18 cellular contexts compared by ENCODE assay signal in genomic region chr3:185950720-185951119, GRCh38.
"Had no signal": no experiment of that assay in that cellular context is flagged by ENCODE, and none has a peak within 500 bp of the region (broad histone marks: within the 10 kb centered on the region; RNA-seq: fewer than 3 reads in every experiment).

No MANE protein-coding gene starts in this region.

- H3K9me3 Mint-ChIP-seq: activated CD4-positive, alpha-beta T cell treated with anti-CD3 and anti-CD28 coated beads, Interleukin-2, amount 10 ng/mL, durations not matched to agents 24 days and 14 days; activated naive CD8-positive, alpha-beta T cell treated with anti-CD3 and anti-CD28 coated beads, Interleukin-2, amount 10 ng/mL, durations not matched to agents 7 days and 5 days; central memory CD8-positive, alpha-beta T cell; naive thymus-derived CD8-positive, alpha-beta T cell; stimulated activated effector memory CD8-positive, alpha-beta T cell treated with anti-CD3 and anti-CD28 coated beads, Interleukin-12 subunit alpha, Interleukin-12 subunit beta, amount 100 ng/mL, for 72 hours; T-helper 2 cell treated with Interferon-gamma antibody and Interleukin-4, amounts not matched to agents 5 μg/mL and 100 μg/mL, for 36 hours had no signal

- H3K4me3 ChIP-seq: sigmoid colon, thyroid gland, uterus had no signal

- H3K79me2 ChIP-seq: parathyroid adenoma had no signal

- H3K27ac ChIP-seq: parathyroid adenoma, sigmoid colon, thyroid gland, uterus had no signal

- H3K9ac ChIP-seq: parathyroid adenoma had no signal

- DNase-seq: activated CD4-positive, alpha-beta T cell treated with anti-CD3 and anti-CD28 coated beads, Interleukin-2, amount 10 ng/mL, durations not matched to agents 24 days and 14 days; activated CD4-positive, CD25-positive, alpha-beta regulatory T cell; activated CD8-positive, alpha-beta memory T cell treated with anti-CD3 and anti-CD28 coated beads, Interleukin-2, amount 50 U/mL, for 4 hours; activated CD8-positive, alpha-beta T cell treated with anti-CD3 and anti-CD28 coated beads, Interleukin-2, amount 10 ng/mL, durations not matched to agents 7 days and 5 days; activated naive CD8-positive, alpha-beta T cell treated with anti-CD3 and anti-CD28 coated beads, Interleukin-2, amount 10 ng/mL, durations not matched to agents 7 days and 5 days; cortex of kidney; effector CD4-positive, alpha-beta T cell; naive thymus-derived CD8-positive, alpha-beta T cell; sigmoid colon; stimulated activated CD4-positive, alpha-beta T cell treated with anti-CD3 and anti-CD28 coated beads, Interleukin-12 subunit alpha, Interleukin-12 subunit beta, amount 100 ng/mL, for 4 hours; thyroid gland; uterus had no signal

- ATAC-seq: activated CD8-positive, alpha-beta T cell treated with anti-CD3 and anti-CD28 coated beads, Interleukin-2, amount 10 ng/mL, durations not matched to agents 7 days and 5 days; left lobe of liver; naive thymus-derived CD8-positive, alpha-beta T cell; stimulated activated effector memory CD8-positive, alpha-beta T cell treated with anti-CD3 and anti-CD28 coated beads, Interleukin-12 subunit alpha, Interleukin-12 subunit beta, amount 100 ng/mL, for 72 hours had no signal

- H3K4me1 Mint-ChIP-seq: activated CD4-positive, alpha-beta T cell treated with anti-CD3 and anti-CD28 coated beads, Interleukin-2, amount 10 ng/mL, durations not matched to agents 24 days and 14 days; activated naive CD8-positive, alpha-beta T cell treated with anti-CD3 and anti-CD28 coated beads, Interleukin-2, amount 10 ng/mL, durations not matched to agents 7 days and 5 days; brain; central memory CD8-positive, alpha-beta T cell; naive thymus-derived CD8-positive, alpha-beta T cell; stimulated activated effector memory CD8-positive, alpha-beta T cell treated with anti-CD3 and anti-CD28 coated beads, Interleukin-12 subunit alpha, Interleukin-12 subunit beta, amount 100 ng/mL, for 72 hours had no signal

- H2AFZ ChIP-seq: parathyroid adenoma had no signal

- H3K27me3 ChIP-seq: thyroid gland, uterus had no signal

- H3K36me3 Mint-ChIP-seq: activated naive CD8-positive, alpha-beta T cell treated with anti-CD3 and anti-CD28 coated beads, Interleukin-2, amount 10 ng/mL, durations not matched to agents 7 days and 5 days; brain; naive thymus-derived CD8-positive, alpha-beta T cell; stimulated activated effector memory CD8-positive, alpha-beta T cell treated with anti-CD3 and anti-CD28 coated beads, Interleukin-12 subunit alpha, Interleukin-12 subunit beta, amount 100 ng/mL, for 72 hours had no signal

- H3K9me3 ChIP-seq: sigmoid colon, thyroid gland had no signal

- H3K36me3 ChIP-seq: sigmoid colon, thyroid gland, uterus had no signal

- H3K4me1 ChIP-seq: parathyroid adenoma, sigmoid colon, thyroid gland, uterus had no signal

- H3K4me3 Mint-ChIP-seq: activated CD4-positive, alpha-beta T cell treated with anti-CD3 and anti-CD28 coated beads, Interleukin-2, amount 10 ng/mL, durations not matched to agents 24 days and 14 days; activated CD8-positive, alpha-beta T cell treated with anti-CD3 and anti-CD28 coated beads, Interleukin-2, amount 10 ng/mL, durations not matched to agents 7 days and 5 days; activated naive CD8-positive, alpha-beta T cell treated with anti-CD3 and anti-CD28 coated beads, Interleukin-2, amount 10 ng/mL, durations not matched to agents 7 days and 5 days; brain; central memory CD8-positive, alpha-beta T cell; naive thymus-derived CD8-positive, alpha-beta T cell; stimulated activated effector memory CD8-positive, alpha-beta T cell treated with anti-CD3 and anti-CD28 coated beads, Interleukin-12 subunit alpha, Interleukin-12 subunit beta, amount 100 ng/mL, for 72 hours; T-helper 2 cell treated with Interferon-gamma antibody and Interleukin-4, amounts not matched to agents 5 μg/mL and 100 μg/mL, for 36 hours had no signal

- H3K27ac Mint-ChIP-seq: activated CD4-positive, alpha-beta T cell treated with anti-CD3 and anti-CD28 coated beads, Interleukin-2, amount 10 ng/mL, durations not matched to agents 24 days and 14 days; activated CD8-positive, alpha-beta T cell treated with anti-CD3 and anti-CD28 coated beads, Interleukin-2, amount 10 ng/mL, durations not matched to agents 7 days and 5 days; activated naive CD8-positive, alpha-beta T cell treated with anti-CD3 and anti-CD28 coated beads, Interleukin-2, amount 10 ng/mL, durations not matched to agents 7 days and 5 days; brain; stimulated activated effector memory CD8-positive, alpha-beta T cell treated with anti-CD3 and anti-CD28 coated beads, Interleukin-12 subunit alpha, Interleukin-12 subunit beta, amount 100 ng/mL, for 72 hours; T-helper 2 cell treated with Interferon-gamma antibody and Interleukin-4, amounts not matched to agents 5 μg/mL and 100 μg/mL, for 36 hours had no signal
